ENCODE assay signal across 27 cellular contexts in the genomic region with DNA sequence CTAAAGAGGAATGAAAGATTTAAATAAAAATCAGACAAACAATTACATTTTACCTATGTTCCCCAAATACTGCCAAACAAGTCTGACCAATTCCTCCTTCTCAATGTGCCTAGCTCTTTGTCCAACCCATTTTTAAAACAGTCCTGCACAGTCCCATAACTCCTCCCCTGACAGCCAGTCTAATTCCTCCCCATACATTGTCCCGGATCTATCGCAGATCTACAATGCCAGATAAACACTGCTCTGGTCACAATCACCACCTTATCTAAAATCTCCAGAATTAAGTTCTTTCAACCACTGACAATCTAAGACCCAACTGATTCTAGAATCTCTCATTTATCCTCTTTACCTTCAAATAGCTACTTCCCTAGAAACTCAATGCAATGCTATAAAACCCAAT.
"Had no signal": no experiment of that assay in that cellular context is flagged by ENCODE, and none has a peak within 500 bp of the region (broad histone marks: within the 10 kb centered on the region; RNA-seq: fewer than 3 reads in every experiment).

No MANE protein-coding gene starts in this region.

- ATAC-seq: psoas muscle; right cardiac atrium; right lobe of liver; stimulated activated effector memory CD8-positive, alpha-beta T cell treated with anti-CD3 and anti-CD28 coated beads, Interleukin-12 subunit alpha, Interleukin-12 subunit beta, amount 100 ng/mL, for 72 hours; stimulated activated naive B cell treated with anti-CD40 and anti-IgM and Interleukin-4, amounts not matched to agents 10 μg/mL and 1 μg/mL and 100 μg/mL, for 72 hours had no signal

- H3K4me3 Mint-ChIP-seq: nephron; neural progenitor cell; stimulated activated effector memory CD8-positive, alpha-beta T cell treated with anti-CD3 and anti-CD28 coated beads, Interleukin-12 subunit alpha, Interleukin-12 subunit beta, amount 100 ng/mL, for 72 hours; stimulated activated naive B cell treated with anti-CD40 and anti-IgM and Interleukin-4, amounts not matched to agents 10 μg/mL and 1 μg/mL and 100 μg/mL, for 72 hours; stimulated activated naive CD8-positive, alpha-beta T cell treated with anti-CD3 and anti-CD28 coated beads, Interleukin-15, Interleukin-2, amounts not matched to agents 100 ng/mL and 50 ng/mL, for 24 hours had no signal

- H3K4me1 Mint-ChIP-seq: neural progenitor cell; stimulated activated effector memory CD8-positive, alpha-beta T cell treated with anti-CD3 and anti-CD28 coated beads, Interleukin-12 subunit alpha, Interleukin-12 subunit beta, amount 100 ng/mL, for 72 hours; stimulated activated naive B cell treated with anti-CD40 and anti-IgM and Interleukin-4, amounts not matched to agents 10 μg/mL and 1 μg/mL and 100 μg/mL, for 72 hours had no signal

- H3K27ac ChIP-seq: neural progenitor cell, ovary, parathyroid adenoma, psoas muscle, right lobe of liver, sigmoid colon, stomach, thoracic aorta, thyroid gland, tibial nerve, upper lobe of left lung, vagina had no signal

- H3K9ac ChIP-seq: neural progenitor cell, parathyroid adenoma had no signal

- H3K27ac Mint-ChIP-seq: nephron; neural progenitor cell; progenitor cell of endocrine pancreas; stimulated activated effector memory CD8-positive, alpha-beta T cell treated with anti-CD3 and anti-CD28 coated beads, Interleukin-12 subunit alpha, Interleukin-12 subunit beta, amount 100 ng/mL, for 72 hours; stimulated activated naive B cell treated with anti-CD40 and anti-IgM and Interleukin-4, amounts not matched to agents 10 μg/mL and 1 μg/mL and 100 μg/mL, for 72 hours; stimulated activated naive CD8-positive, alpha-beta T cell treated with anti-CD3 and anti-CD28 coated beads, Interleukin-15, Interleukin-2, amounts not matched to agents 100 ng/mL and 50 ng/mL, for 24 hours had no signal

- H3K4me2 ChIP-seq: neural progenitor cell had no signal

- H3K4me3 ChIP-seq: neural progenitor cell, ovary, psoas muscle, right lobe of liver, sigmoid colon, stomach, thoracic aorta, thyroid gland, tibial nerve, upper lobe of left lung, vagina had no signal

- DNase-seq: occipital lobe; ovary; posterior cingulate gyrus; psoas muscle; right cardiac atrium; right lobe of liver; sigmoid colon; small intestine; stimulated activated CD4-positive, alpha-beta T cell treated with anti-CD3 and anti-CD28 coated beads, Interleukin-15, amount 100 ng/mL, for 24 hours; stimulated activated CD4-positive, alpha-beta T cell treated with anti-CD3 and anti-CD28 coated beads, Interleukin-2, amount 100 ng/mL, for 24 hours; stimulated activated CD4-positive, alpha-beta T cell treated with anti-CD3 and anti-CD28 coated beads, Interleukin-2, amount 100 ng/mL, for 48 hours; stimulated activated CD4-positive, alpha-beta T cell treated with anti-CD3 and anti-CD28 coated beads, Interleukin-4, amount 100 ng/mL, for 24 hours; stimulated activated naive B cell treated with anti-CD40 and anti-IgM and Interleukin-4, amounts not matched to agents 10 μg/mL and 1 μg/mL and 100 μg/mL, for 72 hours; stimulated activated naive CD4-positive, alpha-beta T cell treated with Interleukin-2 at 50 U/mL for 16 hours; stomach; thyroid gland; trophoblast cell; upper lobe of left lung had no signal

- H3K4me1 ChIP-seq: neural progenitor cell, parathyroid adenoma, psoas muscle, right lobe of liver, sigmoid colon, stomach, thyroid gland, tibial nerve, upper lobe of left lung, vagina had no signal

- FAIRE-seq: small intestine had no signal

- H3K27me3 Mint-ChIP-seq: progenitor cell of endocrine pancreas; stimulated activated naive CD8-positive, alpha-beta T cell treated with anti-CD3 and anti-CD28 coated beads, Interleukin-15, Interleukin-2, amounts not matched to agents 100 ng/mL and 50 ng/mL, for 24 hours had no signal

- H3K27me3 ChIP-seq: neural progenitor cell, ovary, right lobe of liver, sigmoid colon, stomach, thyroid gland, tibial nerve, upper lobe of left lung, vagina had no signal

- H3K9me3 ChIP-seq: ovary, psoas muscle, right lobe of liver, sigmoid colon, stomach, thoracic aorta, thyroid gland, tibial nerve, upper lobe of left lung, vagina had no signal

- H3K9me3 Mint-ChIP-seq: neural progenitor cell; stimulated activated effector memory CD8-positive, alpha-beta T cell treated with anti-CD3 and anti-CD28 coated beads, Interleukin-12 subunit alpha, Interleukin-12 subunit beta, amount 100 ng/mL, for 72 hours; stimulated activated naive B cell treated with anti-CD40 and anti-IgM and Interleukin-4, amounts not matched to agents 10 μg/mL and 1 μg/mL and 100 μg/mL, for 72 hours; stimulated activated naive CD8-positive, alpha-beta T cell treated with anti-CD3 and anti-CD28 coated beads, Interleukin-15, Interleukin-2, amounts not matched to agents 100 ng/mL and 50 ng/mL, for 24 hours had no signal

- H3K79me2 ChIP-seq: parathyroid adenoma had no signal

- H3K36me3 Mint-ChIP-seq: neural progenitor cell; stimulated activated effector memory CD8-positive, alpha-beta T cell treated with anti-CD3 and anti-CD28 coated beads, Interleukin-12 subunit alpha, Interleukin-12 subunit beta, amount 100 ng/mL, for 72 hours; stimulated activated naive B cell treated with anti-CD40 and anti-IgM and Interleukin-4, amounts not matched to agents 10 μg/mL and 1 μg/mL and 100 μg/mL, for 72 hours had no signal

- H2AFZ ChIP-seq: neural progenitor cell, parathyroid adenoma had no signal

- H3K36me3 ChIP-seq: neural progenitor cell, ovary, right lobe of liver, sigmoid colon, stomach, thoracic aorta, thyroid gland, tibial nerve, upper lobe of left lung, vagina had no signal
